ENCODE assay signal across 2 cellular contexts in the genomic region with DNA sequence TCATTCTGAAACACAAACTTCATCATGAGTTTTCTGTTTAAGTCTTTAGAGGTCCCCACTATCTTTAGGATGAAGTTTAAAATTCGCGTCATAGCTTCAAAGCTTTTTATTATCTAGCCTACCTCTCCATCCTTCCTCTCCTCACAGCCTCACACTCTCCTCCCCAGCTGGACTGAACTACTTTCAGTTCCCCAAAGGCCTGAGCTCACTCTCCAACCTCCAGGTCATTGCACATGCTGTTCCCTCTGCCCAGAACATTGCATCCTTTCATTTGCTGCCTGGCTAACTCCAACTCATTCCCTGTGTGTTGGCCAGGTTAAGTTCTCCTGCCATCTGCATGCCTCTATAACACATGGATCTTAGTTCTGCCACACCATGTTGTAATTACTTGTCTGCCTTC.
TF ChIP-seq lines count a peak whose summit lies in the region.

No MANE protein-coding gene starts in this region.

TF ChIP-seq in liver, 16 proteins besides CTCF, POLR2A, EP300 and RAD21:
- TF ChIP-seq, protein P1, sequence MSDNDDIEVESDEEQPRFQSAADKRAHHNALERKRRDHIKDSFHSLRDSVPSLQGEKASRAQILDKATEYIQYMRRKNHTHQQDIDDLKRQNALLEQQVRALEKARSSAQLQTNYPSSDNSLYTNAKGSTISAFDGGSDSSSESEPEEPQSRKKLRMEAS (IDR thresholded peaks at IDR 0.05) = no peak
- TF ChIP-seq SP1 (IDR thresholded peaks at IDR 0.05) = peak; percentile 23
- TF ChIP-seq FOXA2 (IDR thresholded peaks at IDR 0.05) = no peak
- TF ChIP-seq NR2F2 (IDR thresholded peaks at IDR 0.05) = no peak

TF ChIP-seq in HepG2, 621 proteins besides CTCF, POLR2A, EP300 and RAD21:
- TF ChIP-seq MEIS1 (CRISPR knock-in tag; IDR thresholded peaks at IDR 0.05; ENCODE audit: borderline replicate concordance) = no peak
- no peak for TF ChIP-seq TRIM24 (CRISPR knock-in tag; IDR thresholded peaks at IDR 0.05)
- TF ChIP-seq, protein P2, sequence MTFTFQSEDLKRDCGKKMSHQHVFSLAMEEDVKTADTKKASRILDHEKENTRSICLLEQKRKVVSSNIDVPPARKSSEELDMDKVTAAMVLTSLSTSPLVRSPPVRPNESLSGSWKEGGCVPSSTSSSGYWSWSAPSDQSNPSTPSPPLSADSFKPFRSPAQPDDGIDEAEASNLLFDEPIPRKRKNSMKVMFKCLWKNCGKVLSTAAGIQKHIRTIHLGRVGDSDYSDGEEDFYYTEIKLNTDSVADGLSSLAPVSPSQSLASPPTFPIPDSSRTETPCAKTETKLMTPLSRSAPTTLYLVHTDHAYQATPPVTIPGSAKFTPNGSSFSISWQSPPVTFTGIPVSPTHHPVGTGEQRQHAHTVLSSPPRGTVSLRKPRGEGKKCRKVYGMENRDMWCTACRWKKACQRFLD (CRISPR knock-in tag; IDR thresholded peaks at IDR 0.05; ENCODE audit: borderline replicate concordance) = no peak
- TF ChIP-seq ZBTB20 (CRISPR knock-in tag; IDR thresholded peaks at IDR 0.05; ENCODE audit: borderline replicate concordance, low read depth) = no peak
- TF ChIP-seq NR2F2 (IDR thresholded peaks at IDR 0.05; ENCODE audit: borderline replicate concordance, low read depth) = no peak
- TF ChIP-seq ZNF780A (CRISPR knock-in tag; IDR thresholded peaks at IDR 0.05) = no peak
